8 cellular contexts compared by ENCODE assay signal in genomic region chr5:177311361-177311722, GRCh38. TPM values are rescaled to one million over a fixed set of nuclear protein-coding genes. Genes with fewer than 3 reads are reported as not detected.
DNase-seq lines count a peak whose midpoint lies in the region; ATAC-seq and TF ChIP-seq lines count a peak whose summit lies in the region.

No MANE protein-coding gene starts in this region.

- peaks cover 8% of the 10 kb centered on the region for H3K36me3 Mint-ChIP-seq in CD8-positive, alpha-beta T cell
- H3K36me3 Mint-ChIP-seq in activated T-helper 1 cell treated with anti-CD3 and anti-CD28 coated beads, Interleukin-12 subunit alpha, Interleukin-12 subunit beta, Interleukin-2, Interleukin-4 antibody, amounts not matched to agents 30 ng/mL and 10 ng/mL and 1 ng/mL, durations not matched to agents 14 hours and 24 hours and 36 hours (ENCODE audit: low read depth), result peaks cover 14% of the 10 kb centered on the region

- H3K9ac ChIP-seq in stomach smooth muscle (ENCODE audit: low read length in 2 of 2), result no peak overlapping the region

- H3K9me3 Mint-ChIP-seq in CD8-positive, alpha-beta T cell, result no peaks in the 10 kb centered on the region
- H3K9me3 Mint-ChIP-seq in activated T-helper 1 cell treated with anti-CD3 and anti-CD28 coated beads, Interleukin-12 subunit alpha, Interleukin-12 subunit beta, Interleukin-2, Interleukin-4 antibody, amounts not matched to agents 30 ng/mL and 10 ng/mL and 1 ng/mL, durations not matched to agents 14 hours and 24 hours and 36 hours, result no peaks in the 10 kb centered on the region

- peak overlapping the region; percentile 63 for H3K4me3 Mint-ChIP-seq in CD8-positive, alpha-beta T cell
- H3K4me3 Mint-ChIP-seq in activated T-helper 1 cell treated with anti-CD3 and anti-CD28 coated beads, Interleukin-12 subunit alpha, Interleukin-12 subunit beta, Interleukin-2, Interleukin-4 antibody, amounts not matched to agents 30 ng/mL and 10 ng/mL and 1 ng/mL, durations not matched to agents 14 hours and 24 hours and 36 hours, result peak overlapping the region; percentile 87

- H3K4me3 ChIP-seq in CD8-positive, alpha-beta T cell (ENCODE audit: low read depth, low read length), result peak overlapping the region; percentile 79
- H3K4me3 ChIP-seq in iPS-18c (ENCODE audit: insufficient read depth, low read depth, low read length) (peak overlapping the region; percentile 78), stomach smooth muscle (ENCODE audit: low read length in 2 of 2) (peak overlapping the region; percentile 22 to 75)

- no peak for ATAC-seq in CD8-positive, alpha-beta T cell
- peak; percentile 1 for ATAC-seq in HG02759 (IDR thresholded peaks at IDR 0.05; ENCODE audit: unreplicated experiment)
- ATAC-seq in activated CD4-positive, CD25-positive, alpha-beta regulatory T cell treated with anti-CD3 and anti-CD28 coated beads, Interleukin-2, amount 50 U/mL, for 24 hours, result no peak

- H3K9me3 ChIP-seq in CD8-positive, alpha-beta T cell (ENCODE audit: low read length), result no peaks in the 10 kb centered on the region
- H3K9me3 ChIP-seq in iPS-18c (ENCODE audit: control insufficient read depth, insufficient read depth, low read length), result no peaks in the 10 kb centered on the region
- H3K9me3 ChIP-seq in stomach smooth muscle (ENCODE audit: control insufficient read depth in 2 of 2, low read length in 2 of 2), result no peaks in the 10 kb centered on the region

- peaks cover 2% of the 10 kb centered on the region for H3K27me3 Mint-ChIP-seq in CD8-positive, alpha-beta T cell (ENCODE audit: low read depth)
- H3K27me3 Mint-ChIP-seq in activated T-helper 1 cell treated with anti-CD3 and anti-CD28 coated beads, Interleukin-12 subunit alpha, Interleukin-12 subunit beta, Interleukin-2, Interleukin-4 antibody, amounts not matched to agents 30 ng/mL and 10 ng/mL and 1 ng/mL, durations not matched to agents 14 hours and 24 hours and 36 hours (ENCODE audit: insufficient read depth), result no peaks in the 10 kb centered on the region

- H3K27me3 ChIP-seq in CD8-positive, alpha-beta T cell (ENCODE audit: insufficient read depth, low read length), result no peaks in the 10 kb centered on the region
- no peaks in the 10 kb centered on the region for H3K27me3 ChIP-seq in stomach smooth muscle (ENCODE audit: control insufficient read depth in 1 of 2, insufficient read depth in 2 of 2, low read length in 2 of 2)

- H3K4me1 Mint-ChIP-seq in CD8-positive, alpha-beta T cell (ENCODE audit: low read depth), result peaks cover 28% of the 10 kb centered on the region
- H3K4me1 Mint-ChIP-seq in activated T-helper 1 cell treated with anti-CD3 and anti-CD28 coated beads, Interleukin-12 subunit alpha, Interleukin-12 subunit beta, Interleukin-2, Interleukin-4 antibody, amounts not matched to agents 30 ng/mL and 10 ng/mL and 1 ng/mL, durations not matched to agents 14 hours and 24 hours and 36 hours (ENCODE audit: low read depth), result peaks cover 49% of the 10 kb centered on the region

- DNase-seq in CD8-positive, alpha-beta T cell, result no peak
- DNase-seq in activated T-helper 1 cell treated with anti-CD3 and anti-CD28 coated beads, Interleukin-12 subunit alpha, Interleukin-12 subunit beta, Interleukin-2, Interleukin-4 antibody, amounts not matched to agents 30 ng/mL and 10 ng/mL and 1 ng/mL, durations not matched to agents 14 hours and 24 hours and 36 hours (ENCODE audit: low spot score), result no peak
- no peak for DNase-seq in hypothalamus (lab: John Stamatoyannopoulos, UW)
- DNase-seq in stimulated activated CD4-positive, alpha-beta T cell treated with anti-CD3 and anti-CD28 coated beads, Interleukin-4, amount 100 ng/mL, for 24 hours, result no peak

- CTCF ChIA-PET in CD8-positive, alpha-beta T cell (lab: Charles Lee), result interaction anchor here (0.8 to 6.6 kb wide), 9 partner anchors 6 to 190 kb away, joined by 3 to 59 read pairs (median 6); partner anchors contain the start of gene RGS14

- intact Hi-C loops in CD8-positive, alpha-beta T cell (cut with DNase I, micrococcal nuclease), result loop anchor here in 1 of 2 experiments (5.0 kb wide), 2 partner anchors 206 to 291 kb away; partner anchors contain the start of genes B4GALT7 and DDX41
- intact Hi-C loops in activated T-helper 1 cell treated with anti-CD3 and anti-CD28 coated beads, Interleukin-12 subunit alpha, Interleukin-12 subunit beta, Interleukin-2, Interleukin-4 antibody, amounts not matched to agents 30 ng/mL and 10 ng/mL and 1 ng/mL, durations not matched to agents 14 hours and 24 hours and 36 hours (cut with micrococcal nuclease), result loop anchor here (1.0 to 5.0 kb wide), 4 partner anchors 8 to 841 kb away; partner anchors contain the start of genes NHP2, PRELID1, RAB24 and RNF44

- peaks cover 36% of the 10 kb centered on the region for H3K4me1 ChIP-seq in CD8-positive, alpha-beta T cell (ENCODE audit: insufficient read depth, low read length)
- H3K4me1 ChIP-seq in stomach smooth muscle (ENCODE audit: control insufficient read depth, insufficient read depth, low read length), result peaks cover 23% of the 10 kb centered on the region

- H3K27ac ChIP-seq in CD8-positive, alpha-beta T cell (ENCODE audit: low read depth, low read length), result no peak overlapping the region
- H3K27ac ChIP-seq in stomach smooth muscle (ENCODE audit: low read length), result no peak overlapping the region

- POLR2A ChIA-PET in CD8-positive, alpha-beta T cell (lab: Charles Lee), result interaction anchor here (1.9 kb wide), 1 partner anchor 8 kb away, joined by 8 read pairs; the partner anchor contains the start of genes PRELID1 and RAB24

- peaks cover 7% of the 10 kb centered on the region for H3K36me3 ChIP-seq in CD8-positive, alpha-beta T cell (ENCODE audit: insufficient read depth, low read length)
- H3K36me3 ChIP-seq in stomach smooth muscle (ENCODE audit: control insufficient read depth in 2 of 2, insufficient read depth in 2 of 2, low read length in 2 of 2), result peaks cover 5 to 8% of the 10 kb centered on the region in 2 donors

- no peak overlapping the region for H3K27ac Mint-ChIP-seq in CD8-positive, alpha-beta T cell
- peak overlapping the region; percentile 74 for H3K27ac Mint-ChIP-seq in activated T-helper 1 cell treated with anti-CD3 and anti-CD28 coated beads, Interleukin-12 subunit alpha, Interleukin-12 subunit beta, Interleukin-2, Interleukin-4 antibody, amounts not matched to agents 30 ng/mL and 10 ng/mL and 1 ng/mL, durations not matched to agents 14 hours and 24 hours and 36 hours

- TF ChIP-seq CTCF in CD8-positive, alpha-beta T cell (IDR thresholded peaks at IDR 0.05), result no peak

RNA-seq across cellular contexts. Expression of gene MXD3, which starts 0.4 kb away (rescaled TPM):
- total RNA-seq in CD8-positive, alpha-beta T cell, result 1 to 10 TPM; 6.2 to 8.5 TPM
- total RNA-seq in activated T-helper 1 cell treated with anti-CD3 and anti-CD28 coated beads, Interleukin-12 subunit alpha, Interleukin-12 subunit beta, Interleukin-2, Interleukin-4 antibody, amounts not matched to agents 30 ng/mL and 10 ng/mL and 1 ng/mL, durations not matched to agents 14 hours and 24 hours and 36 hours, result 9.6 and 11.8 TPM in 2 replicates

RNA-seq across cellular contexts. Expression of gene PRELID1, which starts 7.7 kb away (rescaled TPM):
- 10 to 100 TPM; 15.5 to 23.7 TPM for total RNA-seq in CD8-positive, alpha-beta T cell
- 239 and 250 TPM in 2 replicates for total RNA-seq in activated T-helper 1 cell treated with anti-CD3 and anti-CD28 coated beads, Interleukin-12 subunit alpha, Interleukin-12 subunit beta, Interleukin-2, Interleukin-4 antibody, amounts not matched to agents 30 ng/mL and 10 ng/mL and 1 ng/mL, durations not matched to agents 14 hours and 24 hours and 36 hours

RNA-seq across cellular contexts. Expression of gene RAB24, which starts 7.8 kb away (rescaled TPM):
- total RNA-seq in CD8-positive, alpha-beta T cell, result 10 to 100 TPM; 14.1 to 19.8 TPM
- total RNA-seq in activated T-helper 1 cell treated with anti-CD3 and anti-CD28 coated beads, Interleukin-12 subunit alpha, Interleukin-12 subunit beta, Interleukin-2, Interleukin-4 antibody, amounts not matched to agents 30 ng/mL and 10 ng/mL and 1 ng/mL, durations not matched to agents 14 hours and 24 hours and 36 hours, result 19.7 and 22.4 TPM in 2 replicates

RNA-seq across cellular contexts. Expression of gene LMAN2, which starts 40.1 kb away (rescaled TPM):
- 10 to 100 TPM; 49.0 to 61.4 TPM for total RNA-seq in CD8-positive, alpha-beta T cell
- total RNA-seq in activated T-helper 1 cell treated with anti-CD3 and anti-CD28 coated beads, Interleukin-12 subunit alpha, Interleukin-12 subunit beta, Interleukin-2, Interleukin-4 antibody, amounts not matched to agents 30 ng/mL and 10 ng/mL and 1 ng/mL, durations not matched to agents 14 hours and 24 hours and 36 hours, result 108 and 118 TPM in 2 replicates

RNA-seq across cellular contexts. Expression of gene RGS14, which starts 46.4 kb away (rescaled TPM):
- 10 to 100 TPM; 22.7 to 23.5 TPM for total RNA-seq in CD8-positive, alpha-beta T cell
- total RNA-seq in activated T-helper 1 cell treated with anti-CD3 and anti-CD28 coated beads, Interleukin-12 subunit alpha, Interleukin-12 subunit beta, Interleukin-2, Interleukin-4 antibody, amounts not matched to agents 30 ng/mL and 10 ng/mL and 1 ng/mL, durations not matched to agents 14 hours and 24 hours and 36 hours, result 37.8 and 41.3 TPM in 2 replicates
